2 cellular contexts compared by ENCODE assay signal in the genomic region with DNA sequence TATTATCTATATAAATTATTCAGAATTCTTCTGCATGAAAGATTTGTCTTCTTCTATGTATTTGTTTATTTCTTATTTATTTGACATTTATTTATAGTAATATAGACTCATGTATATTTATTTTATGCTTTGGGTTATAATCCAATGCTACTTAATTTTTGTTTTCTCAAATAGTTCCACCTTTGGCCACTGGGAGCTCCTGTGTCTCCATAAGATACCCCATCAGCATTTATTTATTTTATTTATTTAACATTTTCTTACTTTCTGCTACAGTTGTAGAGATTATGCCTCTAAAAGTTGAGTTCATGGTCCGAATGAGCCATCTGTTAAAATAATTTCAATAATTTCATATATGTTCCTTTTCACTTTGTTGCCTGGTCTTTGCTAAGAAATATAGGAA.
TF ChIP-seq lines count a peak whose summit lies in the region.

No MANE protein-coding gene starts in this region.

TF ChIP-seq in SK-N-SH, 30 proteins besides CTCF, POLR2A, EP300 and RAD21 (continued from another document):
- TF ChIP-seq TAF1 (IDR thresholded peaks at IDR 0.05; ENCODE audit: borderline replicate concordance, low read depth, low read length) = no peak
- TF ChIP-seq, protein P1, sequence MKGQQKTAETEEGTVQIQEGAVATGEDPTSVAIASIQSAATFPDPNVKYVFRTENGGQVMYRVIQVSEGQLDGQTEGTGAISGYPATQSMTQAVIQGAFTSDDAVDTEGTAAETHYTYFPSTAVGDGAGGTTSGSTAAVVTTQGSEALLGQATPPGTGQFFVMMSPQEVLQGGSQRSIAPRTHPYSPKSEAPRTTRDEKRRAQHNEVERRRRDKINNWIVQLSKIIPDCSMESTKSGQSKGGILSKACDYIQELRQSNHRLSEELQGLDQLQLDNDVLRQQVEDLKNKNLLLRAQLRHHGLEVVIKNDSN (IDR thresholded peaks at IDR 0.05; ENCODE audit: borderline replicate concordance, low read depth) = no peak
- no peak for TF ChIP-seq RFX5 (IDR thresholded peaks at IDR 0.05; ENCODE audit: low read length)
- TF ChIP-seq NRF1 (IDR thresholded peaks at IDR 0.05; ENCODE audit: low read depth, low read length) = no peak
TF ChIP-seq in SK-N-SH: peak in this region for 0.

TF ChIP-seq in SK-N-SH treated with all-trans-retinoic acid at 6 μM for 48 hours, 23 proteins besides CTCF, POLR2A, EP300 and RAD21 (continued from another document):
- TF ChIP-seq, protein P2, sequence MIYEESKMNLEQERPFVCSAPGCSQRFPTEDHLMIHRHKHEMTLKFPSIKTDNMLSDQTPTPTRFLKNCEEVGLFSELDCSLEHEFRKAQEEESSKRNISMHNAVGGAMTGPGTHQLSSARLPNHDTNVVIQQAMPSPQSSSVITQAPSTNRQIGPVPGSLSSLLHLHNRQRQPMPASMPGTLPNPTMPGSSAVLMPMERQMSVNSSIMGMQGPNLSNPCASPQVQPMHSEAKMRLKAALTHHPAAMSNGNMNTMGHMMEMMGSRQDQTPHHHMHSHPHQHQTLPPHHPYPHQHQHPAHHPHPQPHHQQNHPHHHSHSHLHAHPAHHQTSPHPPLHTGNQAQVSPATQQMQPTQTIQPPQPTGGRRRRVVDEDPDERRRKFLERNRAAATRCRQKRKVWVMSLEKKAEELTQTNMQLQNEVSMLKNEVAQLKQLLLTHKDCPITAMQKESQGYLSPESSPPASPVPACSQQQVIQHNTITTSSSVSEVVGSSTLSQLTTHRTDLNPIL (CRISPR knock-in tag; IDR thresholded peaks at IDR 0.05; ENCODE audit: low read depth) = no peak
- no peak for TF ChIP-seq TOX (CRISPR knock-in tag; IDR thresholded peaks at IDR 0.05; ENCODE audit: borderline replicate concordance)
- TF ChIP-seq, protein P3, sequence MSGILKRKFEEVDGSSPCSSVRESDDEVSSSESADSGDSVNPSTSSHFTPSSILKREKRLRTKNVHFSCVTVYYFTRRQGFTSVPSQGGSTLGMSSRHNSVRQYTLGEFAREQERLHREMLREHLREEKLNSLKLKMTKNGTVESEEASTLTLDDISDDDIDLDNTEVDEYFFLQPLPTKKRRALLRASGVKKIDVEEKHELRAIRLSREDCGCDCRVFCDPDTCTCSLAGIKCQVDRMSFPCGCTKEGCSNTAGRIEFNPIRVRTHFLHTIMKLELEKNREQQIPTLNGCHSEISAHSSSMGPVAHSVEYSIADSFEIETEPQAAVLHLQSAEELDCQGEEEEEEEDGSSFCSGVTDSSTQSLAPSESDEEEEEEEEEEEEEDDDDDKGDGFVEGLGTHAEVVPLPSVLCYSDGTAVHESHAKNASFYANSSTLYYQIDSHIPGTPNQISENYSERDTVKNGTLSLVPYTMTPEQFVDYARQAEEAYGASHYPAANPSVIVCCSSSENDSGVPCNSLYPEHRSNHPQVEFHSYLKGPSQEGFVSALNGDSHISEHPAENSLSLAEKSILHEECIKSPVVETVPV (CRISPR knock-in tag; IDR thresholded peaks at IDR 0.05) = no peak
- TF ChIP-seq, protein P4, sequence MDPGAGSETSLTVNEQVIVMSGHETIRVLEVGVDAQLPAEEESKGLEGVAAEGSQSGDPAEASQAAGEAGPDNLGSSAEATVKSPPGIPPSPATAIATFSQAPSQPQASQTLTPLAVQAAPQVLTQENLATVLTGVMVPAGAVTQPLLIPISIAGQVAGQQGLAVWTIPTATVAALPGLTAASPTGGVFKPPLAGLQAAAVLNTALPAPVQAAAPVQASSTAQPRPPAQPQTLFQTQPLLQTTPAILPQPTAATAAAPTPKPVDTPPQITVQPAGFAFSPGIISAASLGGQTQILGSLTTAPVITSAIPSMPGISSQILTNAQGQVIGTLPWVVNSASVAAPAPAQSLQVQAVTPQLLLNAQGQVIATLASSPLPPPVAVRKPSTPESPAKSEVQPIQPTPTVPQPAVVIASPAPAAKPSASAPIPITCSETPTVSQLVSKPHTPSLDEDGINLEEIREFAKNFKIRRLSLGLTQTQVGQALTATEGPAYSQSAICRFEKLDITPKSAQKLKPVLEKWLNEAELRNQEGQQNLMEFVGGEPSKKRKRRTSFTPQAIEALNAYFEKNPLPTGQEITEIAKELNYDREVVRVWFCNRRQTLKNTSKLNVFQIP (CRISPR knock-in tag; IDR thresholded peaks at IDR 0.05; ENCODE audit: borderline replicate concordance, low read depth) = no peak
